Comparison of ENCODE assay signal across 11 cellular contexts in the genomic region with DNA sequence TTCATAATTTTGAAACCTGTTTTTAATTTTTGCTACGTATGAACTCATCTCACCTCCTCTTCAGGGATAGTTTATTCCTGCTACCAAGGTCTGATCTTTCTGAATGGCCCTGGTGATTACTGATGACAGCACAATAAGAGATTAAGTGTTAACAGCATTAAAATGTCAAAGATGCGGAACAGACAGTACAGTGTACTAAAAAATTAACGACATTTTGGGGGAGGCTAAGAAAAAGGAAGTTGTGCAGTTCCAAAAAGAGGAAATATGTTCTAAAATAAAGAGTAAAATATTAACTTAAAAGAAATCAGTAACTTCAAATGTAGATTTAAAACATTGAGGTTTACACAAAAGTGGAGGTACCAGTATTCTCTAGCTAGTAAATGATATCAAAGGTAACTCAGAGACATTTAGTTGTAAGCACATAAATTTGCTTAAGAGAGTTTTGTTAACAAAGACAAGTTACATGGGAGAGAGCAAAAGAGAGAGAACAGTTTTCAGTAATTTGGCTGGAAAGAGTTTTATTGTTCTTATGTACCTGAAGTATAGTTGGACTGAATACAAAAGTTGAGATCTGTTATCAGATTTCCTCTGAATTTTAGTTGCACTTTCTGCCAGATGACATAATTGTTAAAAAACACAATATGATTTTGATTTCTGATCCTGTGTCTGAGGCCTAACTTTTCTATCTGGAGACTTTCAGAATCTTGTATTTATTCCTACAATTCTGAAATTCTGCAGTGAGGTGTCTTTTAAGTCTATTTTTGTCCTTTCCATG. TPM values are rescaled to one million over a fixed set of nuclear protein-coding genes. Genes with fewer than 3 reads are reported as not detected.
DNase-seq lines count a peak whose midpoint lies in the region; ATAC-seq and TF ChIP-seq lines count a peak whose summit lies in the region.
"Had no signal": no experiment of that assay in that cellular context is flagged by ENCODE, and none has a peak within 500 bp of the region (broad histone marks: within the 10 kb centered on the region; RNA-seq: fewer than 3 reads in every experiment).

No MANE protein-coding gene starts in this region.

- H3K27ac ChIP-seq in OCI-LY3 (ENCODE audit: low read length) = peak overlapping the region; percentile 98
- peak overlapping the region; percentile 55 for H3K27ac ChIP-seq in effector memory CD4-positive, alpha-beta T cell (ENCODE audit: insufficient read depth, low read length, poor library complexity, severe bottlenecking)
- H3K27ac ChIP-seq in skeletal muscle tissue (ENCODE audit: low read depth, low read length) = peak overlapping the region; percentile 16

- no peak for TF ChIP-seq CTCF in OCI-LY3 (IDR thresholded peaks at IDR 0.05; ENCODE audit: low read depth, low read length)

- no peaks in the 10 kb centered on the region for H3K27me3 ChIP-seq in OCI-LY3 (ENCODE audit: low read depth, low read length)
- H3K27me3 ChIP-seq in effector memory CD4-positive, alpha-beta T cell (replicated peaks; ENCODE audit: control insufficient read depth, insufficient read depth, low read length, poor library complexity, severe bottlenecking) = no peaks in the 10 kb centered on the region
- H3K27me3 ChIP-seq in skeletal muscle tissue (ENCODE audit: control insufficient read depth in 3 of 3, insufficient read depth in 3 of 3, low read length in 3 of 3) = no peaks in the 10 kb centered on the region

- peaks cover 78% of the 10 kb centered on the region for H3K79me2 ChIP-seq in OCI-LY3 (ENCODE audit: low read length)

- H3K4me3 ChIP-seq in OCI-LY3 (ENCODE audit: low read length) = peak overlapping the region; percentile 66
- H3K4me3 ChIP-seq in effector memory CD4-positive, alpha-beta T cell (ENCODE audit: insufficient read depth, low read depth, low read length, poor library complexity, severe bottlenecking) = no peak overlapping the region
- H3K4me3 ChIP-seq in skeletal muscle tissue (ENCODE audit: low read length in 3 of 3) = no peak overlapping the region

- DNase-seq in effector memory CD4-positive, alpha-beta T cell = no peak
- DNase-seq in NCI-H2196 (lab: John Stamatoyannopoulos, UW; ENCODE audit: unreplicated experiment) (no peak), NCI-H510A treated with DMSO at 0.1 percent for 48 hours (lab: John Stamatoyannopoulos, UW) (no peak)
- DNase-seq: foreskin melanocyte, NCI-H187 treated with DMSO at 0.1 percent for 48 hours, occipital lobe had no signal

- no peaks in the 10 kb centered on the region for H4K20me1 ChIP-seq in OCI-LY3 (ENCODE audit: insufficient read depth, low read length)

- H3K9ac ChIP-seq in OCI-LY3 (ENCODE audit: low read length) = peak overlapping the region; percentile 77
- no peak overlapping the region for H3K9ac ChIP-seq in skeletal muscle tissue (ENCODE audit: low read depth in 1 of 3, low read length in 3 of 3)

- H3K9me3 ChIP-seq in OCI-LY3 (ENCODE audit: insufficient read depth, low read length) = no peaks in the 10 kb centered on the region
- H3K9me3 ChIP-seq in effector memory CD4-positive, alpha-beta T cell (ENCODE audit: control insufficient read depth, low read length) = no peaks in the 10 kb centered on the region
- no peaks in the 10 kb centered on the region for H3K9me3 ChIP-seq in skeletal muscle tissue (ENCODE audit: control insufficient read depth in 3 of 3, low read length in 3 of 3)

- peak; percentile 31 for ATAC-seq in GM19452 (IDR thresholded peaks at IDR 0.05; ENCODE audit: unreplicated experiment)
- no peak for ATAC-seq in GM18867 (IDR thresholded peaks at IDR 0.05; ENCODE audit: unreplicated experiment)
- no peak for ATAC-seq in HG03280 (IDR thresholded peaks at IDR 0.05; ENCODE audit: unreplicated experiment)

- H3K36me3 ChIP-seq in OCI-LY3 (replicated peaks; ENCODE audit: low read depth, low read length) = no peaks in the 10 kb centered on the region
- no peaks in the 10 kb centered on the region for H3K36me3 ChIP-seq in effector memory CD4-positive, alpha-beta T cell (ENCODE audit: control insufficient read depth, insufficient read depth, low read length)
- H3K36me3 ChIP-seq in skeletal muscle tissue (ENCODE audit: control insufficient read depth in 3 of 3, insufficient read depth in 3 of 3, low read length in 3 of 3) = no peaks in the 10 kb centered on the region

- peak overlapping the region; percentile 85 for H3K4me2 ChIP-seq in OCI-LY3 (ENCODE audit: low read length)

- no peak overlapping the region for H2AFZ ChIP-seq in OCI-LY3 (ENCODE audit: low read depth, low read length)

- H3K4me1 ChIP-seq in OCI-LY3 (ENCODE audit: low read length) (peaks cover 70% of the 10 kb centered on the region), skeletal muscle tissue (ENCODE audit: control insufficient read depth in 3 of 3, insufficient read depth in 3 of 3, low read length in 3 of 3) (no peaks in the 10 kb centered on the region)
- H3K4me1 ChIP-seq in effector memory CD4-positive, alpha-beta T cell (ENCODE audit: control insufficient read depth, insufficient read depth, low read length, poor library complexity, severe bottlenecking) = peaks cover 25% of the 10 kb centered on the region

RNA-seq across cellular contexts. Expression of gene CLECL1, which starts 4.2 kb away (rescaled TPM):
- not detected for total RNA-seq in skeletal muscle tissue
- total RNA-seq: occipital lobe had no signal

RNA-seq across cellular contexts. Expression of gene CD69, which starts 23.6 kb away (rescaled TPM):
- total RNA-seq in skeletal muscle tissue = 8.4 TPM

Comparison
In these comparisons a context has a peak if more than half of its experiments do, and no peak if none do; other contexts are left out.
1. H3K27ac ChIP-seq: peak in every context shown above with its lines; median percentile 98 in OCI-LY3; 55 in effector memory CD4-positive, alpha-beta T cell; 16 in skeletal muscle tissue.